ENCODE assay signal across 8 cellular contexts in genomic region chr22:42581762-42582716, GRCh38. TPM values are rescaled to one million over a fixed set of nuclear protein-coding genes. Genes with fewer than 3 reads are reported as not detected.
DNase-seq lines count a peak whose midpoint lies in the region; ATAC-seq, FAIRE-seq and TF ChIP-seq lines count a peak whose summit lies in the region.

No MANE protein-coding gene starts in this region.

- no peak for TF ChIP-seq CTCF in A549 (IDR thresholded peaks at IDR 0.05)
- no peak for TF ChIP-seq CTCF in PC-3 (conservative IDR thresholded peaks at IDR 0.05; ENCODE audit: low read depth, low read length)
- TF ChIP-seq CTCF in fibroblast of lung (conservative IDR thresholded peaks at IDR 0.05 in 1 of 2, IDR thresholded peaks at IDR 0.05 in 1 of 2; ENCODE audit: low read depth in 1 of 2, low read length in 2 of 2), result no peak

- no peak overlapping the region for H2AFZ ChIP-seq in PC-3 (ENCODE audit: low read length)
- H2AFZ ChIP-seq in fibroblast of lung (ENCODE audit: low read length), result no peak overlapping the region

- peaks cover 19% of the 10 kb centered on the region for H3K4me1 Mint-ChIP-seq in activated T-cell treated with anti-CD3 and anti-CD28 coated beads, Interleukin-2, amount 50 U/mL, for 72 hours (ENCODE audit: low read depth)
- peaks cover 10 to 18% (median 16%) of the 10 kb centered on the region in 4 donors for H3K4me1 Mint-ChIP-seq in naive thymus-derived CD8-positive, alpha-beta T cell
- peaks cover 22% of the 10 kb centered on the region for H3K4me1 Mint-ChIP-seq in stimulated activated effector memory CD8-positive, alpha-beta T cell treated with anti-CD3 and anti-CD28 coated beads, Interleukin-12 subunit alpha, Interleukin-12 subunit beta, amount 100 ng/mL, for 72 hours

- H3K9me3 ChIP-seq in A549 (no peaks in the 10 kb centered on the region), PC-3 (ENCODE audit: low read length) (no peaks in the 10 kb centered on the region), fibroblast of lung (ENCODE audit: control insufficient read depth, insufficient read depth, low read depth, low read length) (no peaks in the 10 kb centered on the region)

- intact Hi-C loops in PC-3 (cut with micrococcal nuclease), result no loop called here

- no TSS peak for BruUV-seq in PC-3 (replicated peaks; lab: Mats Ljungman, UMichigan)

- peaks cover 15% of the 10 kb centered on the region for H3K79me2 ChIP-seq in PC-3 (ENCODE audit: low read length)
- peaks cover 2% of the 10 kb centered on the region for H3K79me2 ChIP-seq in fibroblast of lung (ENCODE audit: control insufficient read depth, insufficient read depth, low read length)

- peak; percentile 61 for TF ChIP-seq POLR2A in A549 (IDR thresholded peaks at IDR 0.05; ENCODE audit: low read length)

- H4K20me1 ChIP-seq in PC-3 (ENCODE audit: low read length), result no peaks in the 10 kb centered on the region
- no peaks in the 10 kb centered on the region for H4K20me1 ChIP-seq in fibroblast of lung (ENCODE audit: control insufficient read depth, extremely low read depth, insufficient read depth, low read length)

- H3K4me3 Mint-ChIP-seq in activated T-cell treated with anti-CD3 and anti-CD28 coated beads, Interleukin-2, amount 50 U/mL, for 72 hours, result peak overlapping the region; percentile 85 to 98
- peak overlapping the region; percentile 84 to 98 (median 94) for H3K4me3 Mint-ChIP-seq in naive thymus-derived CD8-positive, alpha-beta T cell
- H3K4me3 Mint-ChIP-seq in stimulated activated effector memory CD8-positive, alpha-beta T cell treated with anti-CD3 and anti-CD28 coated beads, Interleukin-12 subunit alpha, Interleukin-12 subunit beta, amount 100 ng/mL, for 72 hours, result peak overlapping the region; percentile 94

- H3K36me3 Mint-ChIP-seq in activated T-cell treated with anti-CD3 and anti-CD28 coated beads, Interleukin-2, amount 50 U/mL, for 72 hours (ENCODE audit: insufficient read depth in 2 of 2), result peaks cover 5 to 23% of the 10 kb centered on the region in 2 donors
- peaks cover 0 to 51% (median 15%) of the 10 kb centered on the region in 3 donors for H3K36me3 Mint-ChIP-seq in naive thymus-derived CD8-positive, alpha-beta T cell
- H3K36me3 Mint-ChIP-seq in stimulated activated effector memory CD8-positive, alpha-beta T cell treated with anti-CD3 and anti-CD28 coated beads, Interleukin-12 subunit alpha, Interleukin-12 subunit beta, amount 100 ng/mL, for 72 hours, result peaks cover 87% of the 10 kb centered on the region

- WGBS in A549 (ENCODE audit: missing lambda C conversion rate), result 48% methylated on average over 6 of the region's 64 CpGs

- no peaks in the 10 kb centered on the region for H3K4me1 ChIP-seq in A549
- no peaks in the 10 kb centered on the region for H3K4me1 ChIP-seq in PC-3 (ENCODE audit: insufficient read depth, low read length)
- H3K4me1 ChIP-seq in fibroblast of lung (ENCODE audit: control insufficient read depth, extremely low read depth, insufficient read depth, low read length), result no peaks in the 10 kb centered on the region

- no peak for TF ChIP-seq EP300 in A549 (IDR thresholded peaks at IDR 0.05)

- H3K4me2 ChIP-seq in A549 (peak overlapping the region; percentile 54), PC-3 (ENCODE audit: low read length) (peak overlapping the region; percentile 75), fibroblast of lung (ENCODE audit: extremely low read depth, insufficient read depth, low read length) (peak overlapping the region; percentile 35)

- peaks cover 10% of the 10 kb centered on the region for H3K36me3 ChIP-seq in PC-3 (ENCODE audit: low read depth, low read length)
- H3K36me3 ChIP-seq in fibroblast of lung (ENCODE audit: control insufficient read depth, insufficient read depth, low read length), result peaks cover 15% of the 10 kb centered on the region

- ATAC-seq in A549 (peak; percentile 78 to 91), GM18511 (IDR thresholded peaks at IDR 0.05; ENCODE audit: unreplicated experiment) (peak; percentile 77), PC-3 (peak; percentile 88)
- ATAC-seq in activated T-cell treated with anti-CD3 and anti-CD28 coated beads, Interleukin-2, amount 50 U/mL, for 72 hours (replicated peaks in 1 of 2), result peak; percentile 90
- ATAC-seq in naive thymus-derived CD8-positive, alpha-beta T cell, result peak; percentile 88 to 90
- peak; percentile 87 for ATAC-seq in stimulated activated effector memory CD8-positive, alpha-beta T cell treated with anti-CD3 and anti-CD28 coated beads, Interleukin-12 subunit alpha, Interleukin-12 subunit beta, amount 100 ng/mL, for 72 hours

- peak; percentile 51 to 64 for DNase-seq in A549 (ENCODE audit: low read depth in 1 of 2, low spot score in 1 of 2)
- peak; percentile 13 for DNase-seq in HS-5 (ENCODE audit: low read depth)
- DNase-seq in PC-3, result peak; percentile 57
- peak; percentile 86 to 89 for DNase-seq in activated T-cell treated with anti-CD3 and anti-CD28 coated beads, Interleukin-2, amount 50 U/mL, for 72 hours
- peak; percentile 65 to 67 for DNase-seq in fibroblast of lung (ENCODE audit: low read depth in 2 of 2)
- peak; percentile 68 to 88 (median 80) for DNase-seq in naive thymus-derived CD8-positive, alpha-beta T cell
- DNase-seq in stimulated activated effector memory CD8-positive, alpha-beta T cell treated with anti-CD3 and anti-CD28 coated beads, Interleukin-12 subunit alpha, Interleukin-12 subunit beta, amount 100 ng/mL, for 72 hours (ENCODE audit: low spot score in 2 of 2), result peak; percentile 73 to 84

- no peaks in the 10 kb centered on the region for H3F3A ChIP-seq in PC-3 (ENCODE audit: low read length, unreplicated experiment)

- no peak for FAIRE-seq in A549 (lab: Jason Lieb, UNC)

- H3K9ac ChIP-seq in PC-3 (ENCODE audit: low read length) (peak overlapping the region; percentile 88), fibroblast of lung (ENCODE audit: insufficient read depth, low read length) (peak overlapping the region; percentile 71)

- H3K4me3 ChIP-seq in A549 (peak overlapping the region; percentile 73), PC-3 (ENCODE audit: low read length) (peak overlapping the region; percentile 74), fibroblast of lung (replicated peaks in 1 of 4; ENCODE audit: control extremely low read depth in 1 of 4, insufficient read depth in 1 of 4, low read depth in 3 of 4, low read length in 4 of 4) (peak overlapping the region; percentile 64 to 76 (median 69))

- no peak for TF ChIP-seq RAD21 in A549 (conservative IDR thresholded peaks at IDR 0.05 in 1 of 2, IDR thresholded peaks at IDR 0.05 in 1 of 2)

- H3K9me2 ChIP-seq in PC-3 (replicated peaks; ENCODE audit: low read length), result no peaks in the 10 kb centered on the region

- CTCF ChIA-PET in A549 (lab: Yijun Ruan, JAX), result interaction anchor here (0.9 kb wide), 1 partner anchor 452 kb away, joined by 3 read pairs; no protein-coding TSS in a partner anchor
- CTCF ChIA-PET in PC-3 (lab: Charles Lee), result no interaction called here

- no peaks in the 10 kb centered on the region for H3K27me3 ChIP-seq in PC-3 (ENCODE audit: low read length)
- H3K27me3 ChIP-seq in fibroblast of lung (ENCODE audit: control insufficient read depth, insufficient read depth, low read length), result no peaks in the 10 kb centered on the region

- H3K27ac ChIP-seq in A549, result peak overlapping the region; percentile 81 to 97
- H3K27ac ChIP-seq in PC-3 (ENCODE audit: low read length), result 0 out of 2 replicates have a peak overlapping the region, but pooled peaks have one; percentile 26
- H3K27ac ChIP-seq in fibroblast of lung (ENCODE audit: insufficient read depth, low read length), result no peak overlapping the region

- H3K27me3 Mint-ChIP-seq in activated T-cell treated with anti-CD3 and anti-CD28 coated beads, Interleukin-2, amount 50 U/mL, for 72 hours (ENCODE audit: low read depth), result no peaks in the 10 kb centered on the region
- H3K27me3 Mint-ChIP-seq in naive thymus-derived CD8-positive, alpha-beta T cell, result no peaks in the 10 kb centered on the region

- POLR2A ChIA-PET in A549 (lab: Yijun Ruan, JAX) (interaction anchor here (0.9 kb wide), 1 partner anchor 8 kb away, joined by 5 read pairs; no protein-coding TSS in a partner anchor), PC-3 (lab: Charles Lee; ENCODE audit: unreplicated experiment) (interaction anchor here (0.7 kb wide), 1 partner anchor 245 kb away, joined by 5 read pairs; no protein-coding TSS in a partner anchor)
- POLR2A ChIA-PET in naive thymus-derived CD8-positive, alpha-beta T cell (lab: Charles Lee), result interaction anchor here (0.5 to 2.3 kb wide), 4 partner anchors 33 to 625 kb away, joined by 3 to 21 read pairs (median 3); partner anchors contain the start of gene POLDIP3

- no peak overlapping the region for H3K27ac Mint-ChIP-seq in activated T-cell treated with anti-CD3 and anti-CD28 coated beads, Interleukin-2, amount 50 U/mL, for 72 hours
- H3K27ac Mint-ChIP-seq in naive thymus-derived CD8-positive, alpha-beta T cell, result peak overlapping the region; percentile 60 to 95 (median 88)
- peak overlapping the region; percentile 96 for H3K27ac Mint-ChIP-seq in stimulated activated effector memory CD8-positive, alpha-beta T cell treated with anti-CD3 and anti-CD28 coated beads, Interleukin-12 subunit alpha, Interleukin-12 subunit beta, amount 100 ng/mL, for 72 hours

- H3K9me3 Mint-ChIP-seq in activated T-cell treated with anti-CD3 and anti-CD28 coated beads, Interleukin-2, amount 50 U/mL, for 72 hours, result no peaks in the 10 kb centered on the region
- H3K9me3 Mint-ChIP-seq in naive thymus-derived CD8-positive, alpha-beta T cell, result no peaks in the 10 kb centered on the region
- no peaks in the 10 kb centered on the region for H3K9me3 Mint-ChIP-seq in stimulated activated effector memory CD8-positive, alpha-beta T cell treated with anti-CD3 and anti-CD28 coated beads, Interleukin-12 subunit alpha, Interleukin-12 subunit beta, amount 100 ng/mL, for 72 hours

RNA-seq across cellular contexts. Expression of gene SERHL2, which starts 28.3 kb away (rescaled TPM):
- polyA plus RNA-seq in A549 (2011; rRNA removed), result 0.14 and 0.20 TPM in 2 replicates
- 0.08 and 0.23 TPM in 2 replicates for polyA plus RNA-seq in A549 (2012; cell fraction: cytosol; rRNA removed)
- 0.25 and 0.95 TPM in 2 replicates for polyA plus RNA-seq in A549 (2012; cell fraction: nucleus; rRNA removed)
- polyA plus RNA-seq in A549 (2017; fragmentation: RNase III; extraction: RNeasy Plus Mini Kit Qiagen cat#74134 plus additional on column Dnase treatment), result 0.21 to 0.42 TPM (median 0.38 TPM) in 3 replicates
- 1.1 TPM in 1 of 2 replicates, not detected in the other for polyA minus RNA-seq in A549 (2011; rRNA and poly(A)+ RNA removed)
- 4.9 and 5.4 TPM in 2 replicates for total RNA-seq in PC-3 (2014; rRNA removed)
- 1 to 10 TPM; 1.2 to 1.6 TPM for total RNA-seq in activated T-cell treated with anti-CD3 and anti-CD28 coated beads, Interleukin-2, amount 50 U/mL, for 72 hours
- total RNA-seq in fibroblast of lung, result 3.3 and 4.6 TPM in 2 replicates
- polyA plus RNA-seq in fibroblast of lung, result 1.6 and 5.5 TPM in 2 replicates
- 1.8 and 4.8 TPM in 2 replicates for polyA plus RNA-seq in fibroblast of lung (2012)
- polyA minus RNA-seq in fibroblast of lung (ENCODE audit: low replicate concordance), result not detected in 2 replicates
- total RNA-seq in naive thymus-derived CD8-positive, alpha-beta T cell, result under 1 TPM; 0.69 to 0.81 TPM
- under 1 TPM in 2 of 3 donors, not detected in 1; 0.43 to 0.44 TPM for polyA plus RNA-seq in naive thymus-derived CD8-positive, alpha-beta T cell

RNA-seq across cellular contexts. Expression of gene POLDIP3, which starts 32.6 kb away (rescaled TPM):
- polyA plus RNA-seq in A549 (2011; rRNA removed) (31.8 and 42.0 TPM in 2 replicates), A549 (2017; fragmentation: RNase III; extraction: RNeasy Plus Mini Kit Qiagen cat#74134 plus additional on column Dnase treatment) (29.8 to 31.5 TPM (median 31.0 TPM) in 3 replicates), fibroblast of lung (28.2 and 38.6 TPM in 2 replicates)
- polyA plus RNA-seq in A549 (2012; cell fraction: cytosol; rRNA removed), result 23.8 and 30.2 TPM in 2 replicates
- polyA plus RNA-seq in A549 (2012; cell fraction: nucleus; rRNA removed), result 27.7 and 37.2 TPM in 2 replicates
- 33.8 and 34.7 TPM in 2 replicates for polyA minus RNA-seq in A549 (2011; rRNA and poly(A)+ RNA removed)
- total RNA-seq in PC-3 (2014; rRNA removed) (32.4 and 47.2 TPM in 2 replicates), fibroblast of lung (24.1 and 31.0 TPM in 2 replicates)
- 100 to 1,000 TPM in 1 of 2 donors, 10 to 100 TPM in 1; 84.0 to 108 TPM for total RNA-seq in activated T-cell treated with anti-CD3 and anti-CD28 coated beads, Interleukin-2, amount 50 U/mL, for 72 hours
- polyA plus RNA-seq in fibroblast of lung (2012), result 42.1 and 51.2 TPM in 2 replicates
- polyA minus RNA-seq in fibroblast of lung (ENCODE audit: low replicate concordance), result 44.9 and 57.2 TPM in 2 replicates
- 10 to 100 TPM; 81.1 to 85.8 TPM for total RNA-seq in naive thymus-derived CD8-positive, alpha-beta T cell
- 10 to 100 TPM; 60.7 to 93.6 (median 70.5) TPM for polyA plus RNA-seq in naive thymus-derived CD8-positive, alpha-beta T cell

RNA-seq across cellular contexts. Expression of gene ATP5MGL, which starts 58.4 kb away (rescaled TPM):
- polyA plus RNA-seq in A549 (2011; rRNA removed) (not detected in 2 replicates), A549 (2017; fragmentation: RNase III; extraction: RNeasy Plus Mini Kit Qiagen cat#74134 plus additional on column Dnase treatment) (not detected in 3 replicates), fibroblast of lung (0.08 and 0.11 TPM in 2 replicates)
- polyA plus RNA-seq in A549 (2012; cell fraction: cytosol; rRNA removed), result not detected in 2 replicates
- polyA plus RNA-seq in A549 (2012; cell fraction: nucleus; rRNA removed), result not detected in 2 replicates
- polyA minus RNA-seq in A549 (2011; rRNA and poly(A)+ RNA removed), result 0.87 and 1.3 TPM in 2 replicates
- total RNA-seq in PC-3 (2014; rRNA removed) (not detected in 2 replicates), fibroblast of lung (0.51 and 0.66 TPM in 2 replicates)
- total RNA-seq in activated T-cell treated with anti-CD3 and anti-CD28 coated beads, Interleukin-2, amount 50 U/mL, for 72 hours, result 1 to 10 TPM in 1 of 2 donors, under 1 TPM in 1; 0.31 to 1.2 TPM
- polyA plus RNA-seq in fibroblast of lung (2012), result not detected in 2 replicates
- polyA minus RNA-seq in fibroblast of lung (ENCODE audit: low replicate concordance), result not detected in 2 replicates
- 1 to 10 TPM; 2.6 to 3.0 TPM for total RNA-seq in naive thymus-derived CD8-positive, alpha-beta T cell
- polyA plus RNA-seq in naive thymus-derived CD8-positive, alpha-beta T cell, result under 1 TPM in 1 of 3 donors, not detected in 2; 0.23 TPM

Comparison
In these comparisons a context has a peak if more than half of its experiments do, and no peak if none do; other contexts are left out.
1. DNase-seq: peak in every context shown above with its lines; median percentile 88 in activated T-cell treated with anti-CD3 and anti-CD28 coated beads, Interleukin-2, amount 50 U/mL, for 72 hours; 80 in naive thymus-derived CD8-positive, alpha-beta T cell; 78 in stimulated activated effector memory CD8-positive, alpha-beta T cell treated with anti-CD3 and anti-CD28 coated beads, Interleukin-12 subunit alpha, Interleukin-12 subunit beta, amount 100 ng/mL, for 72 hours; 66 in fibroblast of lung; 58 in A549; 57 in PC-3; 13 in HS-5.